9 cellular contexts compared by ENCODE assay signal in the genomic region with DNA sequence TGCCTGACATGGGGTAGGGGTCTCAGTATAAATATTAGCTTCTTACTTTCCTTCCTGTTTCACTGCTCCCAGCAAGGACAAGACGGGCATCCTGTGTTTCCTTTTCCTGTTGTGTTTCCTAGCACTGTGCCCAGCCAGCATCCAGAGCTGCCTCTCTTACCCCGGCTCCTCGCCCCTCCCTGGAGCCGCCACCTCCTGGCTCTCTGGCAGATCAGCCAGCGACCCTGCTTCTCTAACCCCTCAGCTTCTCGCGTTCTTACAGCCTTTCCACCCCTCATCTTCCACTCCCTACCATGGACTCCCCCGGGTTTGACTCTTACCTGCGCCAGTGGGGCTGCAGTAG. TPM values are rescaled to one million over a fixed set of nuclear protein-coding genes. Genes with fewer than 3 reads are reported as not detected.
DNase-seq lines count a peak whose midpoint lies in the region; ATAC-seq and TF ChIP-seq lines count a peak whose summit lies in the region.
"Had no signal": no experiment of that assay in that cellular context is flagged by ENCODE, and none has a peak within 500 bp of the region (broad histone marks: within the 10 kb centered on the region; RNA-seq: fewer than 3 reads in every experiment).

No MANE protein-coding gene starts in this region.

- H3K27ac Mint-ChIP-seq in H9 (peak overlapping the region in 2 of 3 experiments; percentile 27 to 53; a peak in 3 of 7 replicates), activated B cell treated with CpG ODN at 0.5 μM for 24 hours (peak overlapping the region; percentile 46)

- H3K79me2 ChIP-seq in H9 (ENCODE audit: insufficient read depth, low read length): peaks cover 1% of the 10 kb centered on the region; the same call in 1 of the 2 replicates

- WGBS in H9 (ENCODE audit: extremely low coverage, insufficient read length, low lambda C conversion rate): no CpG with 5 or more reads among the region's 9 CpGs
- 50 to 61% methylated on average over 6 to 9 of the region's 9 CpGs for WGBS in esophagus squamous epithelium, 2 donors

- H4K5ac ChIP-seq in H9 (ENCODE audit: insufficient read length, low read depth, low read length): no peak overlapping the region

- H3K27me3 Mint-ChIP-seq in H9 (ENCODE audit: low read depth) (no peaks in the 10 kb centered on the region; the same call in 1 of the 2 replicates), activated B cell treated with CpG ODN at 0.5 μM for 24 hours (no peaks in the 10 kb centered on the region)

- no peak overlapping the region for H4K91ac ChIP-seq in H9 (ENCODE audit: insufficient read length, low read depth, low read length)

- DNase-seq in H9: no peak
- DNase-seq in activated B cell treated with CpG ODN at 0.5 μM for 24 hours: no peak
- DNase-seq in esophagus squamous epithelium (lab: John Stamatoyannopoulos, UW): no peak
- no peak for DNase-seq in NCI-H1436 treated with DMSO at 0.1 percent for 48 hours (lab: John Stamatoyannopoulos, UW)
- DNase-seq: activated CD4-positive, alpha-beta T cell treated with anti-CD3 and anti-CD28 coated beads, Interleukin-2, amount 50 U/mL, for 1 hour; NCI-H187 treated with DMSO at 0.1 percent for 48 hours had no signal

- H3K4me3 Mint-ChIP-seq in H9 (no peak overlapping the region; a peak in 1 of 5 replicates), activated B cell treated with CpG ODN at 0.5 μM for 24 hours (no peak overlapping the region)

- H3K23me2 ChIP-seq in H9 (ENCODE audit: insufficient read length, low read depth, low read length, poor library complexity, severe bottlenecking): no peaks in the 10 kb centered on the region

- no peak overlapping the region for H3K4me2 ChIP-seq in H9 (ENCODE audit: insufficient read depth, insufficient read length, low read length)

- no peak overlapping the region for H3K56ac ChIP-seq in H9 (ENCODE audit: insufficient read length, low read depth, low read length)

- no peaks in the 10 kb centered on the region for H3K79me1 ChIP-seq in H9 (ENCODE audit: insufficient read depth, low read depth, low read length, poor library complexity, severe bottlenecking)

- H3K36me3 ChIP-seq in esophagus squamous epithelium: peaks cover 7 to 49% (median 17%) of the 10 kb centered on the region in 3 donors

- H3K9me3 Mint-ChIP-seq in H9: no peaks in the 10 kb centered on the region; a peak in 1 of 5 replicates
- H3K9me3 Mint-ChIP-seq in activated B cell treated with CpG ODN at 0.5 μM for 24 hours: no peaks in the 10 kb centered on the region

- no peak overlapping the region for H2AFZ ChIP-seq in H9 (ENCODE audit: low read length)

- H3K27ac ChIP-seq in H9 (ENCODE audit: insufficient read length, low read depth, low read length): no peak overlapping the region
- peak overlapping the region; percentile 39 to 99 (median 70) for H3K27ac ChIP-seq in esophagus squamous epithelium
- H3K27ac ChIP-seq in skin epidermis: peak overlapping the region in 20 of 21 experiments; percentile 6 to 84 (median 70)

- H3K27me3 ChIP-seq in H9 (ENCODE audit: insufficient read depth, low read length) (no peaks in the 10 kb centered on the region), esophagus squamous epithelium (no peaks in the 10 kb centered on the region)

- H3K9me3 ChIP-seq in H9 (ENCODE audit: control insufficient read depth, low read depth, low read length): no peaks in the 10 kb centered on the region
- no peaks in the 10 kb centered on the region for H3K9me3 ChIP-seq in esophagus squamous epithelium

- H3K14ac ChIP-seq in H9 (ENCODE audit: insufficient read depth, low read length): no peak overlapping the region

- POLR2A ChIA-PET in activated B cell treated with CpG ODN at 0.5 μM for 24 hours (lab: Charles Lee): interaction anchor here (0.6 to 4.5 kb wide), 9 partner anchors 10 to 37 kb away, joined by 3 to 27 read pairs (median 5); a partner anchor contains a TSS

- no peak overlapping the region for H3K23ac ChIP-seq in H9 (ENCODE audit: insufficient read length, low read depth, low read length)

- ATAC-seq in activated B cell treated with CpG ODN at 0.5 μM for 24 hours (ENCODE audit: low read depth) (no peak), HG02571 (IDR thresholded peaks at IDR 0.05; ENCODE audit: unreplicated experiment) (no peak), HG03135 (IDR thresholded peaks at IDR 0.05; ENCODE audit: unreplicated experiment) (no peak)

- no peak overlapping the region for H2BK15ac ChIP-seq in H9 (ENCODE audit: low read depth, low read length)

- CTCF ChIA-PET in activated B cell treated with CpG ODN at 0.5 μM for 24 hours (lab: Charles Lee): interaction anchor here (0.6 to 8.3 kb wide), 8 partner anchors 11 to 624 kb away, joined by 3 to 245 read pairs (median 5); no protein-coding TSS in a partner anchor

- H3K4me1 Mint-ChIP-seq in H9 (peaks cover 34 to 53% of the 10 kb centered on the region in 2 experiments), activated B cell treated with CpG ODN at 0.5 μM for 24 hours (peaks cover 66% of the 10 kb centered on the region)

- peaks cover 2% of the 10 kb centered on the region; the same call in 1 of the 2 replicates for H3K4me1 ChIP-seq in H9 (ENCODE audit: insufficient read depth, low read length)
- H3K4me1 ChIP-seq in esophagus squamous epithelium: peaks cover 64 to 90% (median 79%) of the 10 kb centered on the region in 3 donors

- no peak overlapping the region for H3K4ac ChIP-seq in H9 (ENCODE audit: low read depth, low read length)

- no peak overlapping the region for H3K18ac ChIP-seq in H9 (ENCODE audit: insufficient read length, low read depth, low read length)

- no peak for TF ChIP-seq CTCF in H9 (conservative IDR thresholded peaks at IDR 0.05)
- no peak for TF ChIP-seq CTCF in activated B cell treated with CpG ODN at 0.5 μM for 24 hours (IDR thresholded peaks at IDR 0.05)
- TF ChIP-seq CTCF in esophagus squamous epithelium (IDR thresholded peaks at IDR 0.05): no peak

- peaks cover 2% of the 10 kb centered on the region for H4K20me1 ChIP-seq in H9 (ENCODE audit: control insufficient read depth, insufficient read depth, insufficient read length)

- H2BK12ac ChIP-seq in H9 (ENCODE audit: insufficient read length, low read depth, low read length): no peak overlapping the region

- TF ChIP-seq POLR2A in esophagus squamous epithelium (IDR thresholded peaks at IDR 0.05): no peak

- H3K4me3 ChIP-seq in esophagus squamous epithelium (no peak overlapping the region), skin epidermis (no peak overlapping the region)

- H3K9ac ChIP-seq in H9 (ENCODE audit: extremely low read depth, insufficient read length, low read length): no peak overlapping the region

- H3K36me3 Mint-ChIP-seq in H9 (ENCODE audit: insufficient read depth in 1 of 3, low read depth in 3 of 3): peaks cover 6 to 28% (median 24%) of the 10 kb centered on the region in 3 experiments; a peak in 6 of 7 replicates
- peaks cover 42% of the 10 kb centered on the region for H3K36me3 Mint-ChIP-seq in activated B cell treated with CpG ODN at 0.5 μM for 24 hours (ENCODE audit: low read depth)

- H3T11ph ChIP-seq in H9 (ENCODE audit: low read length): no peak overlapping the region

- H2BK5ac ChIP-seq in H9 (ENCODE audit: insufficient read length, low read length): no peak overlapping the region

- no peak overlapping the region for H2BK20ac ChIP-seq in H9 (ENCODE audit: low read depth, low read length, poor library complexity, severe bottlenecking)

- H2BK120ac ChIP-seq in H9 (ENCODE audit: low read depth, low read length, poor library complexity, severe bottlenecking): no peak overlapping the region

- H2AK5ac ChIP-seq in H9 (ENCODE audit: insufficient read length, low read length): no peak overlapping the region

- no peak overlapping the region for H4K8ac ChIP-seq in H9 (replicated peaks; ENCODE audit: insufficient read length, low read depth, low read length)

- intact Hi-C loops in activated B cell treated with CpG ODN at 0.5 μM for 24 hours (cut with micrococcal nuclease): loop anchor here (1.0 to 2.0 kb wide), 3 partner anchors 7 to 161 kb away; a partner anchor contains a TSS
- intact Hi-C loops in esophagus squamous epithelium (cut with DNase I): no loop called here

RNA-seq across cellular contexts. Expression of a gene that starts 17.8 kb away (rescaled TPM):
- total RNA-seq in H9 (2021) (69.3 and 72.1 TPM in 2 replicates), activated B cell treated with CpG ODN at 0.5 μM for 24 hours (103 and 126 TPM in 2 replicates), esophagus squamous epithelium (10 to 100 TPM; 19.8 to 37.2 (median 24.0) TPM)

RNA-seq across cellular contexts. Expression of a gene that starts 28.8 kb away (rescaled TPM):
- total RNA-seq in H9 (2021) (10.6 TPM in 2 replicates), activated B cell treated with CpG ODN at 0.5 μM for 24 hours (12.7 and 12.8 TPM in 2 replicates), esophagus squamous epithelium (10 to 100 TPM; 18.9 to 35.4 (median 25.4) TPM)

RNA-seq across cellular contexts. Expression of a gene that starts 43.2 kb away (rescaled TPM):
- 5.6 and 7.4 TPM in 2 replicates for total RNA-seq in H9 (2021)
- total RNA-seq in activated B cell treated with CpG ODN at 0.5 μM for 24 hours: 2.7 and 5.0 TPM in 2 replicates
- total RNA-seq in esophagus squamous epithelium: 10 to 100 TPM; 12.9 to 39.3 (median 22.5) TPM
